1 cellular context compared by ENCODE assay signal in the genomic region with DNA sequence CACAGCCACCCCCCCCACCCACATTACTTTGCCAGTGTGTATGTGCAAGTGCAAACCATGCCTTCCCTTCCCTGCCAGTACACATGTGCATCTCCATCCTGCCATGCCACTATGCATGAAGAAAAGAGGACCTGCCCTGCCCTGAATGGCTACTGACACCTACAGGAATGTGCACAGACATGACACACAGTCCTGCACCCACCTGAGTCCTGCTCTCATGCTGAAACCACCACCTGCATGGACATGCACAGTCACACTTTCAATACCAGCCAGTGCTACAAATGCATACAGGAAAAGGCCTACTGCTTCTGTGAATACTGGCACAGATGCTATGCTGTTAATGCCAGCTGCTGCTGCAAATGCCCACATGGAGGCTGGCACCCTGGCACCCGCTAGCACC.
TF ChIP-seq lines count a peak whose summit lies in the region.

No MANE protein-coding gene starts in this region.

TF ChIP-seq in H1, 55 proteins besides CTCF, POLR2A, EP300 and RAD21 (continued from another document):
- TF ChIP-seq EZH2 (IDR thresholded peaks at IDR 0.05; ENCODE audit: low read depth, low read length, severe bottlenecking): no peak
- no peak for TF ChIP-seq SP2 (IDR thresholded peaks at IDR 0.05; ENCODE audit: low read length)
- no peak for TF ChIP-seq JUND (IDR thresholded peaks at IDR 0.05; ENCODE audit: low read length)
